7 cellular contexts compared by ENCODE assay signal in the genomic region with DNA sequence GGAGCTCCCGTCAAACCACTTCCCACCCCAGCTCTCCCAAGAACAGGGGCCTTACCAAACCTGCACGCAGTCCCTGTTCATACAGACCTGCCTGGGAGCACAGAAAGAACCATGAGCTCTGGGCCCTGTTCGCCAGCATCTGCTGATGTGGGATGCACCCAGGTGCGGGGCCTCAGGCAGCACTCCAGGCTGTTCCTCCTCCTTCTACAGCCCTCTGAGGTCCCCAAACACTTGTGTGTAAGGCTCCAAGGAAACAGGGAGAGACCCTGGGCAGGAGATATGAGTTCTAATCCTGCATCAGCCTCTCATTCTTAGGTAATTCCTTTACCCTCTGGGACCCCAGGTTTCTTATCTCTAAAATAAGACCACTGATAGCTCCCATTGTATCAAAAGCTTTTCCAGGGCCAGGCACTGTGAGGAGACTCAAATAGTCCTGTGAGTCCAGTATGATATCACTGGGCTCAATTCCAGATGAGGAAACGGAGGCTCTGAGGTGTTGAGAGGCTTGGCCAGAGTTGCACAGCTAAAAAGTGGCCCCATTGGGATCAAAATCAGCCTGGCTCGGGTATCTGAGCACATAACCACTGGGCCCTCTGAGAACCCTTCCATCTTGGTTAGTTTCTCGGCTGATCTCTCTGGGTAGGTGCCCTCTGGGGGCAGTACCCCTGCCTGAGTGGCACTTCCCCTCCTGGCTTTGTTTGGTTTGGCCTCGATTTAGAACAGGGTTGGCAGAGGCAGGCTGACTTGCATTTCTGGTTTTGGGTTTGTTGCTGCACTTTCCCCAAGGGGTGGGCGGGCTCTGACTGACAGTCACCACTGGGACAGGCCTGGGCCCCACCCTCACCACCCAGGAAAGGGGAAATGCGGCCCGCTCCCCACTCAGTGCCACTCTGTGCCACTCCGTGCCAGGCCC.
A peak's percentile ranks its signal among the peaks of the same experiment; 100 is the strongest.
DNase-seq lines count a peak whose midpoint lies in the region; ATAC-seq and TF ChIP-seq lines count a peak whose summit lies in the region.

No MANE protein-coding gene starts in this region.

- no peaks in the 10 kb centered on the region for H3K36me3 Mint-ChIP-seq in nephron progenitor cell (ENCODE audit: low read depth)

- peaks cover 61% of the 10 kb centered on the region for H3K4me1 Mint-ChIP-seq in nephron progenitor cell

- DNase-seq in activated CD4-positive, alpha-beta T cell treated with anti-CD3 and anti-CD28 coated beads, Interleukin-2, amount 50 U/mL, for 24 hours (ENCODE audit: low read depth in 1 of 2, low spot score in 1 of 2) = peak; percentile 29 to 62
- DNase-seq in effector memory CD4-positive, alpha-beta T cell = peak; percentile 26 to 41 (median 39)
- DNase-seq in nephron progenitor cell (no peak), NCI-H187 (lab: John Stamatoyannopoulos, UW) (no peak)

- no peaks in the 10 kb centered on the region for H3K9me3 Mint-ChIP-seq in nephron progenitor cell

- H3K27me3 ChIP-seq in effector memory CD4-positive, alpha-beta T cell (replicated peaks; ENCODE audit: control insufficient read depth, insufficient read depth, low read length, poor library complexity, severe bottlenecking) = no peaks in the 10 kb centered on the region
- no peaks in the 10 kb centered on the region for H3K27me3 ChIP-seq in subcutaneous abdominal adipose tissue (ENCODE audit: control insufficient read depth in 5 of 5, insufficient read depth in 4 of 5, low read length in 5 of 5)

- H3K27ac ChIP-seq in KOPT-K1 (ENCODE audit: low read depth, low read length, poor library complexity, severe bottlenecking) (peak overlapping the region; percentile 97), subcutaneous abdominal adipose tissue (ENCODE audit: low read depth, low read length) (peak overlapping the region; percentile 54)
- H3K27ac ChIP-seq in effector memory CD4-positive, alpha-beta T cell (ENCODE audit: insufficient read depth, low read length, poor library complexity, severe bottlenecking) = peak overlapping the region; percentile 74

- peaks cover 51% of the 10 kb centered on the region for H3K4me1 ChIP-seq in effector memory CD4-positive, alpha-beta T cell (ENCODE audit: control insufficient read depth, insufficient read depth, low read length, poor library complexity, severe bottlenecking)
- peaks cover 13 to 55% (median 53%) of the 10 kb centered on the region in 5 donors for H3K4me1 ChIP-seq in subcutaneous abdominal adipose tissue (ENCODE audit: control insufficient read depth in 5 of 5, insufficient read depth in 5 of 5, low read length in 5 of 5)

- H3K9me3 ChIP-seq in KOPT-K1 (ENCODE audit: insufficient read depth, low read length, poor library complexity, severe bottlenecking) = no peaks in the 10 kb centered on the region
- H3K9me3 ChIP-seq in effector memory CD4-positive, alpha-beta T cell (ENCODE audit: control insufficient read depth, low read length) = no peaks in the 10 kb centered on the region
- H3K9me3 ChIP-seq in subcutaneous abdominal adipose tissue (ENCODE audit: control insufficient read depth in 5 of 5, low read length in 5 of 5) = no peaks in the 10 kb centered on the region

- peak overlapping the region; percentile 90 for H3K27ac Mint-ChIP-seq in nephron progenitor cell

- no peak for TF ChIP-seq CTCF in nephron progenitor cell (IDR thresholded peaks at IDR 0.05)

- H3K36me3 ChIP-seq in KOPT-K1 (ENCODE audit: insufficient read depth, low read length) = peaks cover 31% of the 10 kb centered on the region
- peaks cover 20% of the 10 kb centered on the region for H3K36me3 ChIP-seq in effector memory CD4-positive, alpha-beta T cell (ENCODE audit: control insufficient read depth, insufficient read depth, low read length)
- H3K36me3 ChIP-seq in subcutaneous abdominal adipose tissue (ENCODE audit: control insufficient read depth in 5 of 5, insufficient read depth in 5 of 5, low read length in 5 of 5) = peaks cover 0 to 24% (median 19%) of the 10 kb centered on the region in 5 donors

- peak overlapping the region; percentile 26 for H3K4me3 ChIP-seq in effector memory CD4-positive, alpha-beta T cell (ENCODE audit: insufficient read depth, low read depth, low read length, poor library complexity, severe bottlenecking)
- peak overlapping the region in 1 of 5 donors; percentile 25 for H3K4me3 ChIP-seq in subcutaneous abdominal adipose tissue (ENCODE audit: low read depth in 1 of 5, low read length in 5 of 5)

- H3K27me3 Mint-ChIP-seq in nephron progenitor cell (ENCODE audit: low read depth, poor library complexity) = peaks cover 6% of the 10 kb centered on the region

- no peak overlapping the region for H3K4me3 Mint-ChIP-seq in nephron progenitor cell

- H3K9ac ChIP-seq in subcutaneous abdominal adipose tissue (ENCODE audit: low read length in 5 of 5) = peak overlapping the region in 1 of 5 donors; percentile 10

- no peak for ATAC-seq in HG03439 (IDR thresholded peaks at IDR 0.05; ENCODE audit: unreplicated experiment)

Comparison
In these comparisons a context has a peak if more than half of its experiments do, and no peak if none do; other contexts are left out.
1. DNase-seq: peak in activated CD4-positive, alpha-beta T cell treated with anti-CD3 and anti-CD28 coated beads, Interleukin-2, amount 50 U/mL, for 24 hours (2 of 2) and effector memory CD4-positive, alpha-beta T cell (3 of 3); none in nephron progenitor cell (single experiment) and NCI-H187 (0 of 2).
2. Peak in every context shown above with its lines, with median percentiles within 50 percentile points of each other: H3K27ac ChIP-seq.